33 cellular contexts compared by ENCODE assay signal in genomic region chr15:88196961-88197360, GRCh38. TPM values are rescaled to one million over a fixed set of nuclear protein-coding genes. Genes with fewer than 3 reads are reported as not detected.
"Had no signal": no experiment of that assay in that cellular context is flagged by ENCODE, and none has a peak within 500 bp of the region (broad histone marks: within the 10 kb centered on the region; RNA-seq: fewer than 3 reads in every experiment).

No MANE protein-coding gene starts in this region.

- FAIRE-seq: astrocyte, bronchial epithelial cell had no signal

- H3K27ac ChIP-seq: adrenal gland, ascending aorta, body of pancreas, brain microvascular endothelial cell, breast epithelium, cardiac muscle cell had no signal

- H3K27me3 ChIP-seq: adrenal gland, ascending aorta, brain microvascular endothelial cell, breast epithelium, cardiac muscle cell had no signal

- H3K36me3 ChIP-seq: adrenal gland, ascending aorta, brain microvascular endothelial cell, breast epithelium, cardiac muscle cell had no signal

- ATAC-seq: activated naive CD4-positive, alpha-beta T cell treated with anti-CD3 and anti-CD28 coated beads, Interleukin-2, amount 50 U/mL, for 72 hours; activated naive CD8-positive, alpha-beta T cell treated with anti-CD3 and anti-CD28 coated beads, Interleukin-2, amount 50 U/mL, for 24 hours; activated T-cell treated with anti-CD3 and anti-CD28 coated beads, Interleukin-2, amount 50 U/mL, for 4 hours; activated T-cell treated with anti-CD3 and anti-CD28 coated beads, Interleukin-2, amount 50 U/mL, for 72 hours; activated T-helper 17 cell treated with anti-CD3 and anti-CD28 coated beads, Interleukin-2, amount 50 U/mL, for 72 hours; body of pancreas had no signal

- H3K4me1 ChIP-seq: adrenal gland, body of pancreas, breast epithelium had no signal

- H3K4me3 ChIP-seq: adrenal gland, ascending aorta, body of pancreas, breast epithelium, cardiac muscle cell had no signal

- DNase-seq: activated effector memory CD4-positive, alpha-beta T cell treated with anti-CD3 and anti-CD28 coated beads, Interleukin-2, amount 50 U/mL, for 16 hours; activated effector memory CD4-positive, alpha-beta T cell treated with Interleukin-2 at 50 U/mL for 16 hours; activated gamma-delta T cell; activated gamma-delta T cell treated with Interleukin-2 at 50 U/mL for 16 hours; activated naive CD4-positive, alpha-beta T cell; activated naive CD4-positive, alpha-beta T cell treated with anti-CD3 and anti-CD28 coated beads for 36 hours; activated naive CD4-positive, alpha-beta T cell treated with anti-CD3 and anti-CD28 coated beads, Interleukin-2, amount 10 ng/mL, durations not matched to agents 7 days and 5 days; activated naive CD4-positive, alpha-beta T cell treated with anti-CD3 and anti-CD28 coated beads, Interleukin-2, amount 50 U/mL, for 16 hours; activated naive CD4-positive, alpha-beta T cell treated with Interleukin-2 at 50 U/mL for 16 hours; activated naive CD8-positive, alpha-beta T cell treated with anti-CD3 and anti-CD28 coated beads for 36 hours; activated naive CD8-positive, alpha-beta T cell treated with anti-CD3 and anti-CD28 coated beads, Interleukin-2, amount 10 ng/mL, durations not matched to agents 7 days and 5 days; activated naive CD8-positive, alpha-beta T cell treated with anti-CD3 and anti-CD28 coated beads, Interleukin-2, amount 50 U/mL, for 24 hours; activated T-cell treated with anti-CD3 and anti-CD28 coated beads, Interleukin-2, amount 50 U/mL, for 24 hours; activated T-cell treated with anti-CD3 and anti-CD28 coated beads, Interleukin-2, amount 50 U/mL, for 4 hours; activated T-cell treated with anti-CD3 and anti-CD28 coated beads, Interleukin-2, amount 50 U/mL, for 48 hours; activated T-cell treated with anti-CD3 and anti-CD28 coated beads, Interleukin-2, amount 50 U/mL, for 72 hours; adrenal gland; amniotic stem cell; amygdala; anterior cingulate cortex; body of pancreas; brain microvascular endothelial cell; caudate nucleus; central memory CD4-positive, alpha-beta T cell; cerebellar nuclear complex had no signal

- H3K9me3 ChIP-seq: adrenal gland, ascending aorta, body of pancreas, breast epithelium had no signal

RNA-seq across cellular contexts. Expression of gene NTRK3, which starts 59.6 kb away (rescaled TPM):
- total RNA-seq: activated naive CD8-positive, alpha-beta T cell treated with anti-CD3 and anti-CD28 coated beads for 36 hours; activated naive CD8-positive, alpha-beta T cell treated with anti-CD3 and anti-CD28 coated beads, Interleukin-2, amount 10 ng/mL, durations not matched to agents 7 days and 5 days; bronchial epithelial cell; chondrocyte had no signal
